In genomic region chr9:123860603-123861002, GRCh38 we compare ENCODE assay signal across 23 cellular contexts.
DNase-seq lines count a peak whose midpoint lies in the region; ATAC-seq, FAIRE-seq and TF ChIP-seq lines count a peak whose summit lies in the region.
"Had no signal": no experiment of that assay in that cellular context is flagged by ENCODE, and none has a peak within 500 bp of the region (broad histone marks: within the 10 kb centered on the region; RNA-seq: fewer than 3 reads in every experiment).

No MANE protein-coding gene starts in this region.

- no peaks in the 10 kb centered on the region for H3K9me1 ChIP-seq in K562 (ENCODE audit: control insufficient read depth, insufficient read depth, low read length)

- no peak for FAIRE-seq in K562 (lab: Jason Lieb, UNC)
- FAIRE-seq: RCC 7860 had no signal

- peak; percentile 23; the same call in 1 of the 2 replicates for TF ChIP-seq EP300 in Ishikawa (IDR thresholded peaks at IDR 0.05; ENCODE audit: borderline replicate concordance)
- no peak for TF ChIP-seq EP300 in K562 (IDR thresholded peaks at IDR 0.05; ENCODE audit: low read length)

- no peak overlapping the region for H3K27ac ChIP-seq in K562 (ENCODE audit: extremely low read depth, low read depth, low read length)
- H3K27ac ChIP-seq in aorta (ENCODE audit: low read depth in 1 of 2, low read length in 2 of 2) = no peak overlapping the region
- H3K27ac ChIP-seq: heart right ventricle, SK-N-MC, tibial artery had no signal

- no peak overlapping the region for H3K9ac ChIP-seq in K562 (ENCODE audit: insufficient read depth in 1 of 2, low read depth in 2 of 2, low read length in 2 of 2)

- TF ChIP-seq RAD21 in Ishikawa (IDR thresholded peaks at IDR 0.05; ENCODE audit: low read depth) (no peak), K562 (CRISPR knock-in tag; conservative IDR thresholded peaks at IDR 0.05 in 1 of 2, IDR thresholded peaks at IDR 0.05 in 1 of 2) (no peak)

- H3K36me3 ChIP-seq in K562 (ENCODE audit: control insufficient read depth, insufficient read depth, low read length) (no peaks in the 10 kb centered on the region), aorta (ENCODE audit: control insufficient read depth in 1 of 2, insufficient read depth in 2 of 2, low read length in 1 of 2) (no peaks in the 10 kb centered on the region)
- H3K36me3 ChIP-seq: heart right ventricle, tibial artery had no signal

- 91% methylated on average over 4 of the region's 4 CpGs for WGBS in K562 (ENCODE audit: insufficient coverage, low coverage, missing lambda C conversion rate)
- WGBS in aorta, 2 donors = 97 to 99% methylated on average over 4 of the region's 4 CpGs

- BruUV-seq in K562 (replicated peaks; lab: Mats Ljungman, UMichigan) = no TSS peak

- H3K27me3 ChIP-seq in K562 (ENCODE audit: control insufficient read depth in 2 of 2, insufficient read depth in 2 of 2, low read length in 2 of 2) (no peaks in the 10 kb centered on the region), aorta (ENCODE audit: control insufficient read depth in 1 of 2, insufficient read depth in 2 of 2, low read length in 1 of 2) (no peaks in the 10 kb centered on the region)
- H3K27me3 ChIP-seq: heart right ventricle, tibial artery had no signal

- H3K4me3 ChIP-seq in K562 (no peak overlapping the region), aorta (ENCODE audit: low read length in 2 of 2) (no peak overlapping the region)
- H3K4me3 ChIP-seq: heart right ventricle, mucosa of descending colon, SK-N-MC, tibial artery had no signal

- ATAC-seq in K562 = no peak
- ATAC-seq in aorta (ENCODE audit: low FRiP score) = no peak
- ATAC-seq: activated naive CD8-positive, alpha-beta T cell treated with anti-CD3 and anti-CD28 coated beads, Interleukin-2, amount 50 U/mL, for 24 hours; heart right ventricle; left ventricle myocardium superior; mucosa of descending colon had no signal

- CTCF ChIA-PET in K562 (lab: Yijun Ruan, JAX; ENCODE audit: low intra/inter-chr PET ratio) = no interaction called here

- H3K79me2 ChIP-seq in K562 (ENCODE audit: control insufficient read depth, insufficient read depth, low read length) = no peaks in the 10 kb centered on the region

- no peaks in the 10 kb centered on the region for H4K20me1 ChIP-seq in K562 (replicated peaks; ENCODE audit: control insufficient read depth, insufficient read depth, low read length)

- DNase-seq in K562 (ENCODE audit: extremely low read depth in 1 of 4, low spot score in 3 of 4) = no peak
- DNase-seq in medulla oblongata (ENCODE audit: extremely low spot score) = peak; percentile 42
- peak; percentile 45 for DNase-seq in superior temporal gyrus (ENCODE audit: extremely low spot score)
- no peak for DNase-seq in NCI-H1436 treated with DMSO at 0.1 percent for 48 hours (lab: John Stamatoyannopoulos, UW)
- no peak for DNase-seq in activated T-cell treated with anti-CD3 and anti-CD28 coated beads, Interleukin-2, amount 50 U/mL, for 48 hours
- DNase-seq in aorta = no peak
- DNase-seq: activated CD4-positive, alpha-beta T cell treated with anti-CD3 and anti-CD28 coated beads, Interleukin-2, amount 50 U/mL, for 1 hour; activated naive CD8-positive, alpha-beta T cell treated with anti-CD3 and anti-CD28 coated beads, Interleukin-2, amount 50 U/mL, for 24 hours; CD4-positive, alpha-beta memory T cell; cortex of kidney; DMS 273 treated with DMSO at 0.1 percent for 48 hours; H9; heart right ventricle; Kasumi-1; left ventricle myocardium superior; mucosa of descending colon; NCI-H2029; stimulated activated CD4-positive, alpha-beta T cell treated with anti-CD3 and anti-CD28 coated beads, Interleukin-4, amount 100 ng/mL, for 1 hour; stimulated activated naive CD4-positive, alpha-beta T cell; tibial artery had no signal

- in situ Hi-C loops in K562 (cut with MboI) = no loop called here

- H3K4me1 ChIP-seq in K562 (replicated peaks in 1 of 2; ENCODE audit: control insufficient read depth in 2 of 2, insufficient read depth in 2 of 2, low read length in 2 of 2) = no peaks in the 10 kb centered on the region
- no peaks in the 10 kb centered on the region for H3K4me1 ChIP-seq in aorta (ENCODE audit: control insufficient read depth in 1 of 2, insufficient read depth in 2 of 2, low read length in 2 of 2)

- no peak for TF ChIP-seq CTCF in K562 (IDR thresholded peaks at IDR 0.05 in 2 of 3, conservative IDR thresholded peaks at IDR 0.05 in 1 of 3; ENCODE audit: insufficient read depth in 2 of 3, low read depth in 1 of 3, low read length in 3 of 3)

- intact Hi-C loops in K562 (cut with micrococcal nuclease) = no loop called here
- intact Hi-C loops in aorta (cut with DNase I) = no loop called here

- no peak overlapping the region for H3K4me2 ChIP-seq in K562 (ENCODE audit: insufficient read depth, low read length)

- H3K9me3 ChIP-seq in K562 (replicated peaks; ENCODE audit: control insufficient read depth, insufficient read depth, low read depth, low read length) (no peaks in the 10 kb centered on the region), aorta (ENCODE audit: control insufficient read depth, low read length) (no peaks in the 10 kb centered on the region)
- H3K9me3 ChIP-seq: heart right ventricle, mucosa of descending colon, tibial artery had no signal

- no peak overlapping the region for H2AFZ ChIP-seq in K562 (ENCODE audit: low read depth, low read length)

- no peak for TF ChIP-seq POLR2A in K562 (conservative IDR thresholded peaks at IDR 0.05)

- POLR2A ChIA-PET in K562 (lab: Yijun Ruan, JAX) = interaction anchor here (1.1 to 1.2 kb wide), 2 partner anchors 11 to 25 kb away, joined by 3 to 5 read pairs; no protein-coding TSS in a partner anchor

TF ChIP-seq in Ishikawa, 13 proteins besides CTCF, POLR2A, EP300 and RAD21 (continues in another document):
- TF ChIP-seq CREB1 (IDR thresholded peaks at IDR 0.05; ENCODE audit: low read depth) (no peak), USF1 (IDR thresholded peaks at IDR 0.05) (no peak), TAF1 (IDR thresholded peaks at IDR 0.05; ENCODE audit: low read depth) (no peak), EGR1 (IDR thresholded peaks at IDR 0.05) (no peak), TCF12 (IDR thresholded peaks at IDR 0.05; ENCODE audit: low read depth) (peak; percentile 62; the same call in 1 of the 2 replicates), CEBPB (IDR thresholded peaks at IDR 0.05) (peak; percentile 93), TEAD4 (IDR thresholded peaks at IDR 0.05) (peak; percentile 57; the same call in 1 of the 2 replicates), NFIC (IDR thresholded peaks at IDR 0.05) (peak; percentile 27; the same call in 1 of the 2 replicates)

TF ChIP-seq in K562, 482 proteins besides CTCF, POLR2A, EP300 and RAD21:
- TF ChIP-seq TEAD4 (IDR thresholded peaks at IDR 0.05; ENCODE audit: low read length) = no peak
- TF ChIP-seq TEAD4 (CRISPR knock-in tag; IDR thresholded peaks at IDR 0.05; ENCODE audit: borderline replicate concordance) = no peak
- no peak for TF ChIP-seq ZNF79 (CRISPR knock-in tag; IDR thresholded peaks at IDR 0.05; ENCODE audit: low read depth)
- no peak for TF ChIP-seq ZNF444 (CRISPR knock-in tag; IDR thresholded peaks at IDR 0.05)
- TF ChIP-seq CEBPB (tag; IDR thresholded peaks at IDR 0.05) = peak; percentile 81
- TF ChIP-seq, protein P1, sequence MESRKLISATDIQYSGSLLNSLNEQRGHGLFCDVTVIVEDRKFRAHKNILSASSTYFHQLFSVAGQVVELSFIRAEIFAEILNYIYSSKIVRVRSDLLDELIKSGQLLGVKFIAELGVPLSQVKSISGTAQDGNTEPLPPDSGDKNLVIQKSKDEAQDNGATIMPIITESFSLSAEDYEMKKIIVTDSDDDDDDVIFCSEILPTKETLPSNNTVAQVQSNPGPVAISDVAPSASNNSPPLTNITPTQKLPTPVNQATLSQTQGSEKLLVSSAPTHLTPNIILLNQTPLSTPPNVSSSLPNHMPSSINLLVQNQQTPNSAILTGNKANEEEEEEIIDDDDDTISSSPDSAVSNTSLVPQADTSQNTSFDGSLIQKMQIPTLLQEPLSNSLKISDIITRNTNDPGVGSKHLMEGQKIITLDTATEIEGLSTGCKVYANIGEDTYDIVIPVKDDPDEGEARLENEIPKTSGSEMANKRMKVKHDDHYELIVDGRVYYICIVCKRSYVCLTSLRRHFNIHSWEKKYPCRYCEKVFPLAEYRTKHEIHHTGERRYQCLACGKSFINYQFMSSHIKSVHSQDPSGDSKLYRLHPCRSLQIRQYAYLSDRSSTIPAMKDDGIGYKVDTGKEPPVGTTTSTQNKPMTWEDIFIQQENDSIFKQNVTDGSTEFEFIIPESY (CRISPR knock-in tag; IDR thresholded peaks at IDR 0.05) = no peak
- TF ChIP-seq ZNF57 (CRISPR knock-in tag; IDR thresholded peaks at IDR 0.05) = no peak

Comparison
In these comparisons a context has a peak if more than half of its experiments do, and no peak if none do; other contexts are left out.
1. DNase-seq: peak in medulla oblongata (single experiment) and superior temporal gyrus (single experiment); none in K562 (0 of 4), NCI-H1436 treated with DMSO at 0.1 percent for 48 hours (single experiment), activated T-cell treated with anti-CD3 and anti-CD28 coated beads, Interleukin-2, amount 50 U/mL, for 48 hours (0 of 2) and aorta (0 of 2).